8 cellular contexts compared by ENCODE assay signal in the genomic region with DNA sequence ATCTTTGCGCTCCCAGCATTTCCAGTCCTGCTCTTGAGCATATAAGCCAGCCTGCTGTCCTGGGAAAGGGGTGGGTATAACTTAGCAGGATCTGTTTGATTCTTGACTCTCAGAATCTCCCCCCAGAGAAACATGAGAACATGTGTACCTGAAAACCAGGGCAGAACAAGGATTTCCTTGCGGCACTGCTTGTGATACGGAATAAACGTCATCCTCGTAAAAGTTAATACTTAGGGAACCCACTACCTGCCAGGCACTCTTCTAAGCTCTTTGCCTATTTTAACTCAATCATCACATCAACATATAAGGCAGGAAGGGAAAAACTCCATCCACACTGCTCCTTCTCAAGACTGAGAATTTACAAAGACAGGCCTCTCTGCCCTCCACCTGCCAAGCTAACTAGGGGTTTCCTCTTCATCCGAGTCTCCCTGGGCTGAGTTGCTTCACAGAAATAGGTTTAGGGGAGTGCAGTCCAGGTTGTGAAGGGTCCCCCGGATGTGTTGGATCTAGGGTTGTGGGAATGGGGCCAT. TPM values are rescaled to one million over a fixed set of nuclear protein-coding genes. Genes with fewer than 3 reads are reported as not detected.
DNase-seq lines count a peak whose midpoint lies in the region; TF ChIP-seq lines count a peak whose summit lies in the region.

No MANE protein-coding gene starts in this region.

- no CpG with 5 or more reads among the region's 7 CpGs for WGBS in trophoblast cell (ENCODE audit: extremely low coverage, insufficient coverage, insufficient read length)

- H4K8ac ChIP-seq in trophoblast cell (ENCODE audit: low read depth, low read length), result peak overlapping the region; percentile 27

- POLR2A ChIA-PET in RWPE1 (lab: Yijun Ruan, JAX; ENCODE audit: low non-redundant PET), result no interaction called here

- H2BK5ac ChIP-seq in trophoblast cell (ENCODE audit: low read depth, low read length, poor library complexity), result no peak overlapping the region

- no peak for TF ChIP-seq CTCF in DOHH2 (IDR thresholded peaks at IDR 0.05; ENCODE audit: low read depth, low read length, poor library complexity, severe bottlenecking)
- no peak for TF ChIP-seq CTCF in RWPE1 (conservative IDR thresholded peaks at IDR 0.05; ENCODE audit: low read depth)
- TF ChIP-seq CTCF in epithelial cell of proximal tubule (conservative IDR thresholded peaks at IDR 0.05; ENCODE audit: low read depth, low read length), result no peak

- H3K4me2 ChIP-seq in DOHH2 (ENCODE audit: low read length) (peak overlapping the region; percentile 92), trophoblast cell (ENCODE audit: low read length) (peak overlapping the region; percentile 61)

- H3K9me2 ChIP-seq in DOHH2 (replicated peaks; ENCODE audit: control insufficient read depth, low read length), result no peaks in the 10 kb centered on the region

- H2AK5ac ChIP-seq in trophoblast cell (ENCODE audit: low read length), result no peak overlapping the region

- no peak overlapping the region for H4K12ac ChIP-seq in trophoblast cell (ENCODE audit: low read depth, low read length)

- peak overlapping the region; percentile 64 for H2AFZ ChIP-seq in trophoblast cell (ENCODE audit: insufficient read depth, low read length, poor library complexity)

- H3K4ac ChIP-seq in trophoblast cell (ENCODE audit: low read depth, low read length), result no peak overlapping the region

- no peak for DNase-seq in RWPE1 (ENCODE audit: low spot score)
- DNase-seq in epithelial cell of proximal tubule (ENCODE audit: low read depth), result no peak
- peak in 1 of 2 donors; percentile 0 for DNase-seq in trophoblast cell
- DNase-seq in medulla oblongata (ENCODE audit: extremely low spot score), result no peak
- no peak for DNase-seq in activated CD4-positive, CD25-positive, alpha-beta regulatory T cell (lab: John Stamatoyannopoulos, UW)
- no peak for DNase-seq in NCI-H187 treated with DMSO at 0.1 percent for 48 hours (lab: John Stamatoyannopoulos, UW)
- no peak for DNase-seq in amygdala (lab: John Stamatoyannopoulos, UW)

- peaks cover 4% of the 10 kb centered on the region for H3K79me1 ChIP-seq in trophoblast cell (ENCODE audit: low read length)

- H3K23ac ChIP-seq in trophoblast cell (ENCODE audit: low read length), result no peak overlapping the region

- peaks cover 34% of the 10 kb centered on the region for H3K79me2 ChIP-seq in DOHH2 (ENCODE audit: control insufficient read depth, low read length)
- peaks cover 4% of the 10 kb centered on the region for H3K79me2 ChIP-seq in trophoblast cell (ENCODE audit: control insufficient read depth, insufficient read depth, low read length, poor library complexity)

- CTCF ChIA-PET in RWPE1 (lab: Yijun Ruan, JAX), result interaction anchor here (0.7 kb wide), 1 partner anchor 123 kb away, joined by 3 read pairs; no protein-coding TSS in a partner anchor

- H3K9me3 ChIP-seq in DOHH2 (ENCODE audit: control insufficient read depth, insufficient read depth, low read length) (no peaks in the 10 kb centered on the region), trophoblast cell (ENCODE audit: insufficient read depth, low read depth, low read length) (no peaks in the 10 kb centered on the region)

- H4K91ac ChIP-seq in trophoblast cell (ENCODE audit: low read depth, low read length), result peak overlapping the region; percentile 11

- H3K27me3 ChIP-seq in DOHH2 (ENCODE audit: control insufficient read depth, low read length), result no peaks in the 10 kb centered on the region
- no peaks in the 10 kb centered on the region for H3K27me3 ChIP-seq in trophoblast cell (ENCODE audit: insufficient read depth, low read length)

- H3K14ac ChIP-seq in trophoblast cell (ENCODE audit: low read length), result no peak overlapping the region

- no peak overlapping the region for H2BK120ac ChIP-seq in trophoblast cell (ENCODE audit: insufficient read depth, low read length, poor library complexity)

- H3K4me1 ChIP-seq in DOHH2 (ENCODE audit: control insufficient read depth, low read length) (peaks cover 25% of the 10 kb centered on the region), trophoblast cell (ENCODE audit: control insufficient read depth in 1 of 2, insufficient read depth in 2 of 2, low read length in 2 of 2) (peaks cover 24 to 30% of the 10 kb centered on the region in 2 experiments)

- H3F3A ChIP-seq in DOHH2 (ENCODE audit: control insufficient read depth, insufficient read depth), result peaks cover 5% of the 10 kb centered on the region; the same call in 1 of the 2 replicates

- H3K27ac ChIP-seq in DOHH2 (ENCODE audit: low read depth, low read length) (no peak overlapping the region), RWPE1 (peak overlapping the region; percentile 93), trophoblast cell (ENCODE audit: low read depth, low read length) (peak overlapping the region; percentile 1)

- H3K36me3 ChIP-seq in DOHH2 (ENCODE audit: control insufficient read depth, low read length) (peaks cover 12% of the 10 kb centered on the region), trophoblast cell (ENCODE audit: control insufficient read depth in 1 of 2, insufficient read depth in 2 of 2, low read length in 2 of 2) (peaks cover 0 to 2% of the 10 kb centered on the region in 2 experiments)

- no peak overlapping the region for H3K9ac ChIP-seq in trophoblast cell (ENCODE audit: low read length)

- peak overlapping the region; percentile 90 for H3K4me3 ChIP-seq in DOHH2 (ENCODE audit: low read length)
- peak overlapping the region; percentile 79 for H3K4me3 ChIP-seq in epithelial cell of proximal tubule (ENCODE audit: low read depth, low read length)
- peak overlapping the region; percentile 55 for H3K4me3 ChIP-seq in trophoblast cell (ENCODE audit: low read depth, low read length)

- H2BK12ac ChIP-seq in trophoblast cell (ENCODE audit: low read length), result no peak overlapping the region

- no peaks in the 10 kb centered on the region for H4K20me1 ChIP-seq in DOHH2 (ENCODE audit: control insufficient read depth, insufficient read depth, low read depth, low read length)

- H3K18ac ChIP-seq in trophoblast cell (ENCODE audit: low read length), result peak overlapping the region; percentile 8

RNA-seq across cellular contexts. Expression of a gene that starts 1.1 kb away (rescaled TPM):
- total RNA-seq in epithelial cell of proximal tubule, result 5.9 and 23.4 TPM in 2 replicates
- polyA plus RNA-seq in trophoblast cell (2013), result 5.9 and 6.1 TPM in 2 replicates

RNA-seq across cellular contexts. Expression of a gene that starts 23.7 kb away (rescaled TPM):
- total RNA-seq in epithelial cell of proximal tubule, result not detected in 2 replicates
- polyA plus RNA-seq in trophoblast cell (2013), result 0.07 and 0.10 TPM in 2 replicates

RNA-seq across cellular contexts. Expression of a gene that starts 24.4 kb away (rescaled TPM):
- total RNA-seq in epithelial cell of proximal tubule, result 58.9 and 59.0 TPM in 2 replicates
- polyA plus RNA-seq in trophoblast cell (2013), result 20.3 and 22.0 TPM in 2 replicates

RNA-seq across cellular contexts. Expression of a gene that starts 34.1 kb away (rescaled TPM):
- total RNA-seq in epithelial cell of proximal tubule, result 5.6 and 16.1 TPM in 2 replicates
- polyA plus RNA-seq in trophoblast cell (2013), result 139 and 140 TPM in 2 replicates

RNA-seq across cellular contexts. Expression of a gene that starts 54.5 kb away (rescaled TPM):
- 49.8 and 95.5 TPM in 2 replicates for total RNA-seq in epithelial cell of proximal tubule
- polyA plus RNA-seq in trophoblast cell (2013), result 68.7 and 69.1 TPM in 2 replicates
